26 cellular contexts compared by ENCODE assay signal in genomic region chr2:52874706-52875105, GRCh38.
"Had no signal": no experiment of that assay in that cellular context is flagged by ENCODE, and none has a peak within 500 bp of the region (broad histone marks: within the 10 kb centered on the region; RNA-seq: fewer than 3 reads in every experiment).

No MANE protein-coding gene starts in this region.

- H3K27me3 Mint-ChIP-seq: activated CD4-positive, alpha-beta T cell treated with anti-CD3 and anti-CD28 coated beads, Interleukin-2, amount 10 ng/mL, durations not matched to agents 24 days and 14 days; activated CD8-positive, alpha-beta T cell treated with anti-CD3 and anti-CD28 coated beads for 36 hours; activated naive CD4-positive, alpha-beta T cell treated with anti-CD3 and anti-CD28 coated beads, Interleukin-2, amount 50 U/mL, for 24 hours; activated naive CD8-positive, alpha-beta T cell treated with anti-CD3 and anti-CD28 coated beads, Interleukin-2, amount 10 ng/mL, durations not matched to agents 7 days and 5 days had no signal

- H3K27ac ChIP-seq: ascending aorta, body of pancreas, breast epithelium, PC-9 had no signal

- H3K4me1 Mint-ChIP-seq: activated CD4-positive, alpha-beta T cell treated with anti-CD3 and anti-CD28 coated beads, Interleukin-2, amount 10 ng/mL, durations not matched to agents 24 days and 14 days; activated naive CD4-positive, alpha-beta T cell treated with anti-CD3 and anti-CD28 coated beads, Interleukin-2, amount 50 U/mL, for 24 hours; activated naive CD8-positive, alpha-beta T cell treated with anti-CD3 and anti-CD28 coated beads, Interleukin-2, amount 10 ng/mL, durations not matched to agents 7 days and 5 days had no signal

- H3K4me1 ChIP-seq: ascending aorta, breast epithelium had no signal

- H3K4me3 ChIP-seq: ascending aorta, body of pancreas, breast epithelium, PC-9 had no signal

- H2AFZ ChIP-seq: PC-9 had no signal

- H3K36me3 ChIP-seq: ascending aorta, breast epithelium had no signal

- H3K4me3 Mint-ChIP-seq: activated CD4-positive, alpha-beta T cell treated with anti-CD3 and anti-CD28 coated beads, Interleukin-2, amount 10 ng/mL, durations not matched to agents 24 days and 14 days; activated CD8-positive, alpha-beta T cell treated with anti-CD3 and anti-CD28 coated beads for 36 hours; activated naive CD4-positive, alpha-beta T cell treated with anti-CD3 and anti-CD28 coated beads, Interleukin-2, amount 50 U/mL, for 24 hours; activated naive CD8-positive, alpha-beta T cell treated with anti-CD3 and anti-CD28 coated beads, Interleukin-2, amount 10 ng/mL, durations not matched to agents 7 days and 5 days; activated T-cell treated with anti-CD3 and anti-CD28 coated beads, Interleukin-2, amount 50 U/mL, for 72 hours had no signal

- ATAC-seq: activated CD8-positive, alpha-beta T cell treated with anti-CD3 and anti-CD28 coated beads for 36 hours; activated T-cell treated with anti-CD3 and anti-CD28 coated beads, Interleukin-2, amount 50 U/mL, for 72 hours; body of pancreas had no signal

- DNase-seq: activated CD4-positive, alpha-beta T cell treated with anti-CD3 and anti-CD28 coated beads, Interleukin-2, amount 10 ng/mL, durations not matched to agents 24 days and 14 days; activated CD4-positive, alpha-beta T cell treated with anti-CD3 and anti-CD28 coated beads, Interleukin-2, amount 50 U/mL, for 4 hours; activated CD8-positive, alpha-beta T cell treated with anti-CD3 and anti-CD28 coated beads for 36 hours; activated gamma-delta T cell; activated naive CD4-positive, alpha-beta T cell treated with Interleukin-2 at 50 U/mL for 16 hours; activated naive CD8-positive, alpha-beta T cell treated with anti-CD3 and anti-CD28 coated beads, Interleukin-2, amount 10 ng/mL, durations not matched to agents 7 days and 5 days; activated T-cell treated with anti-CD3 and anti-CD28 coated beads, Interleukin-2, amount 50 U/mL, for 1 hour; activated T-cell treated with anti-CD3 and anti-CD28 coated beads, Interleukin-2, amount 50 U/mL, for 72 hours; amygdala; body of pancreas; Kasumi-1; KG1; NCI-H1092 treated with DMSO at 0.1 percent for 48 hours; NCI-H146; NCI-H187; NCI-H2029 treated with DMSO at 0.1 percent for 48 hours; NCI-H2107; NCI-H226; NCI-H446 treated with DMSO at 0.1 percent for 48 hours; PC-9; Right ventricle myocardium superior; T1000 had no signal

- H3K27ac Mint-ChIP-seq: activated CD4-positive, alpha-beta T cell treated with anti-CD3 and anti-CD28 coated beads, Interleukin-2, amount 10 ng/mL, durations not matched to agents 24 days and 14 days; activated CD8-positive, alpha-beta T cell treated with anti-CD3 and anti-CD28 coated beads for 36 hours; activated naive CD4-positive, alpha-beta T cell treated with anti-CD3 and anti-CD28 coated beads, Interleukin-2, amount 50 U/mL, for 24 hours; activated naive CD8-positive, alpha-beta T cell treated with anti-CD3 and anti-CD28 coated beads, Interleukin-2, amount 10 ng/mL, durations not matched to agents 7 days and 5 days; activated T-cell treated with anti-CD3 and anti-CD28 coated beads, Interleukin-2, amount 50 U/mL, for 72 hours; activated T-helper 2 cell treated with anti-CD3 and anti-CD28 coated beads, Interferon-gamma antibody, Interleukin-2, Interleukin-4, amounts not matched to agents 10 μg/mL and 5 μg/mL and 100 μg/mL, durations not matched to agents 14 hours and 24 hours and 36 hours had no signal

- H3K27me3 ChIP-seq: ascending aorta, body of pancreas, breast epithelium had no signal

- H3K9me3 Mint-ChIP-seq: activated CD4-positive, alpha-beta T cell treated with anti-CD3 and anti-CD28 coated beads, Interleukin-2, amount 10 ng/mL, durations not matched to agents 24 days and 14 days; activated CD8-positive, alpha-beta T cell treated with anti-CD3 and anti-CD28 coated beads for 36 hours; activated naive CD4-positive, alpha-beta T cell treated with anti-CD3 and anti-CD28 coated beads, Interleukin-2, amount 50 U/mL, for 24 hours; activated naive CD8-positive, alpha-beta T cell treated with anti-CD3 and anti-CD28 coated beads, Interleukin-2, amount 10 ng/mL, durations not matched to agents 7 days and 5 days; activated T-helper 2 cell treated with anti-CD3 and anti-CD28 coated beads, Interferon-gamma antibody, Interleukin-2, Interleukin-4, amounts not matched to agents 10 μg/mL and 5 μg/mL and 100 μg/mL, durations not matched to agents 14 hours and 24 hours and 36 hours had no signal

- H3K36me3 Mint-ChIP-seq: activated naive CD4-positive, alpha-beta T cell treated with anti-CD3 and anti-CD28 coated beads, Interleukin-2, amount 50 U/mL, for 24 hours; activated naive CD8-positive, alpha-beta T cell treated with anti-CD3 and anti-CD28 coated beads, Interleukin-2, amount 10 ng/mL, durations not matched to agents 7 days and 5 days had no signal

- H3K9me3 ChIP-seq: ascending aorta, body of pancreas, breast epithelium had no signal

- H3K4me2 ChIP-seq: PC-9 had no signal
